Comparison of ENCODE assay signal across 8 cellular contexts in the genomic region with DNA sequence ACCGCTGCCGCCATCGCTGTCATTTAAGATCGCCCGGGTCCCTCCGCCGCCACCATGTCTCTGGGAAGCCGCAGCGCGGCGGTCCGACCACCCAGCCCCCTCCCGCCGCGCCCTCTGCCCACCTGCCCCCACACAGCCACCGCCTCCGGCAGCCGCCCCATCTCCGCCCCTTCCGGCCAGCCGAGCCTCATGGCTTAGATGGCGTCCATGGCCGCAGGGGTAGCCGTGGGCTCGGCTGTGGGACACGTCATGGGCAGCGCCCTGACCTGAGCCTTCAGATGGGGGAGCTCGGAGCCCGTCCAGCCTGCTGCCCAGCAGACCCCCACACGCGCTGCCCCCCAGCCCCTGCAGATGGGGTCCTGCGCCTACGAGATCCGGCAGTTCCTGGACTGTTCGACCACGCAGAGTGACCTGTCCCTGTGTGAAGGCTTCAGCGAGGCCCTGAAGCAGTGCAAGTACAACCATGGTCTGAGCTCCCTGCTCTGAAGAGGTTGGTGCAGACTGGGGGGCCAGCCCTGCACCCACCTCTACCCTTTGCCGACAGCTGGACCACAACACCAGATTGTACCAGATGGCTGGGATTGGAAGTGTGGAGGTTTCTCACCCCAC.
DNase-seq lines count a peak whose midpoint lies in the region; ATAC-seq and TF ChIP-seq lines count a peak whose summit lies in the region.

No MANE protein-coding gene starts in this region.

- peaks cover 28% of the 10 kb centered on the region for H3K27me3 Mint-ChIP-seq in MCF 10A (ENCODE audit: insufficient read depth, unreplicated experiment)
- no peaks in the 10 kb centered on the region for H3K27me3 Mint-ChIP-seq in activated naive CD8-positive, alpha-beta T cell treated with anti-CD3 and anti-CD28 coated beads, Interleukin-2, amount 10 ng/mL, durations not matched to agents 7 days and 5 days

- H3K4me3 ChIP-seq in breast epithelium (peak overlapping the region; percentile 44 to 62 (median 44)), right lobe of liver (peak overlapping the region; percentile 12 to 51 (median 22)), upper lobe of right lung (peak overlapping the region; percentile 48)

- no peaks in the 10 kb centered on the region for H3K36me3 ChIP-seq in breast epithelium
- no peaks in the 10 kb centered on the region for H3K36me3 ChIP-seq in right lobe of liver
- H3K36me3 ChIP-seq in upper lobe of right lung = no peaks in the 10 kb centered on the region

- TF ChIP-seq CTCF in breast epithelium (IDR thresholded peaks at IDR 0.05) = no peak
- TF ChIP-seq CTCF in MCF 10A (IDR thresholded peaks at IDR 0.05; ENCODE audit: unreplicated experiment) = no peak
- no peak for TF ChIP-seq CTCF in right lobe of liver (IDR thresholded peaks at IDR 0.05)
- TF ChIP-seq CTCF in upper lobe of right lung (IDR thresholded peaks at IDR 0.05) = no peak

- peak overlapping the region in 1 of 2 donors; percentile 43 for H3K27ac ChIP-seq in breast epithelium
- peak overlapping the region in 1 of 3 donors; percentile 16 for H3K27ac ChIP-seq in right lobe of liver
- peak overlapping the region; percentile 71 for H3K27ac ChIP-seq in upper lobe of right lung

- no peak for DNase-seq in breast epithelium (ENCODE audit: low spot score in 2 of 2)
- no peak for DNase-seq in MCF 10A (ENCODE audit: unreplicated experiment)
- no peak for DNase-seq in activated naive CD8-positive, alpha-beta T cell treated with anti-CD3 and anti-CD28 coated beads, Interleukin-2, amount 10 ng/mL, durations not matched to agents 7 days and 5 days
- DNase-seq in right lobe of liver = peak; percentile 53 to 68 (median 56)
- DNase-seq in upper lobe of right lung = peak; percentile 83
- DNase-seq in NCI-H1048 (lab: John Stamatoyannopoulos, UW) = no peak
- DNase-seq in amniotic stem cell (lab: John Stamatoyannopoulos, UW) = no peak

- POLR2A ChIA-PET in MCF 10A (lab: Yijun Ruan, JAX) = no interaction called here
- POLR2A ChIA-PET in activated naive CD8-positive, alpha-beta T cell treated with anti-CD3 and anti-CD28 coated beads, Interleukin-2, amount 10 ng/mL, durations not matched to agents 7 days and 5 days (lab: Charles Lee) = interaction anchor here (0.6 to 1.0 kb wide), 2 partner anchors 9 to 50 kb away, joined by 3 to 4 read pairs; no protein-coding TSS in a partner anchor

- ATAC-seq in HG03108 (IDR thresholded peaks at IDR 0.05; ENCODE audit: unreplicated experiment) (peak; percentile 60), right lobe of liver (peak; percentile 72 to 80 (median 72)), upper lobe of right lung (peak; percentile 90)
- peak; percentile 16 for ATAC-seq in activated naive CD8-positive, alpha-beta T cell treated with anti-CD3 and anti-CD28 coated beads, Interleukin-2, amount 10 ng/mL, durations not matched to agents 7 days and 5 days (ENCODE audit: low read depth)

- H3K4me1 Mint-ChIP-seq in MCF 10A (ENCODE audit: insufficient read depth, unreplicated experiment) = no peaks in the 10 kb centered on the region
- H3K4me1 Mint-ChIP-seq in activated naive CD8-positive, alpha-beta T cell treated with anti-CD3 and anti-CD28 coated beads, Interleukin-2, amount 10 ng/mL, durations not matched to agents 7 days and 5 days = peaks cover 9% of the 10 kb centered on the region

- H3K9me3 ChIP-seq in breast epithelium (no peaks in the 10 kb centered on the region), right lobe of liver (no peaks in the 10 kb centered on the region), upper lobe of right lung (no peaks in the 10 kb centered on the region)

- intact Hi-C loops in breast epithelium (cut with DNase I; ENCODE audit: low total_unique reads) (no loop called here), MCF 10A (cut with micrococcal nuclease) (no loop called here), right lobe of liver (cut with DNase I) (no loop called here), upper lobe of right lung (cut with DNase I) (no loop called here)

- no peaks in the 10 kb centered on the region for H3K36me3 Mint-ChIP-seq in MCF 10A (ENCODE audit: insufficient read depth, unreplicated experiment)
- no peaks in the 10 kb centered on the region for H3K36me3 Mint-ChIP-seq in activated naive CD8-positive, alpha-beta T cell treated with anti-CD3 and anti-CD28 coated beads, Interleukin-2, amount 10 ng/mL, durations not matched to agents 7 days and 5 days

- no peak overlapping the region for H3K4me3 Mint-ChIP-seq in MCF 10A (ENCODE audit: unreplicated experiment)
- H3K4me3 Mint-ChIP-seq in activated naive CD8-positive, alpha-beta T cell treated with anti-CD3 and anti-CD28 coated beads, Interleukin-2, amount 10 ng/mL, durations not matched to agents 7 days and 5 days = peak overlapping the region; percentile 77

- no peak overlapping the region for H3K27ac Mint-ChIP-seq in MCF 10A (ENCODE audit: low read depth, unreplicated experiment)
- peak overlapping the region; percentile 86 for H3K27ac Mint-ChIP-seq in activated naive CD8-positive, alpha-beta T cell treated with anti-CD3 and anti-CD28 coated beads, Interleukin-2, amount 10 ng/mL, durations not matched to agents 7 days and 5 days

- no peaks in the 10 kb centered on the region for H3K4me1 ChIP-seq in breast epithelium
- H3K4me1 ChIP-seq in right lobe of liver = no peaks in the 10 kb centered on the region
- H3K4me1 ChIP-seq in upper lobe of right lung = peaks cover 3% of the 10 kb centered on the region

- no peaks in the 10 kb centered on the region for H3K9me3 Mint-ChIP-seq in MCF 10A (ENCODE audit: unreplicated experiment)
- H3K9me3 Mint-ChIP-seq in activated naive CD8-positive, alpha-beta T cell treated with anti-CD3 and anti-CD28 coated beads, Interleukin-2, amount 10 ng/mL, durations not matched to agents 7 days and 5 days = no peaks in the 10 kb centered on the region

- WGBS in right lobe of liver (ENCODE audit: insufficient coverage, low coverage, low lambda C conversion rate, missing lambda C conversion rate) = 1% methylated on average over 17 of the region's 38 CpGs

- H3K27me3 ChIP-seq in breast epithelium = no peaks in the 10 kb centered on the region
- no peaks in the 10 kb centered on the region for H3K27me3 ChIP-seq in right lobe of liver
- H3K27me3 ChIP-seq in upper lobe of right lung = no peaks in the 10 kb centered on the region

- CTCF ChIA-PET in MCF 10A (lab: Yijun Ruan, JAX) = interaction anchor here (0.5 to 0.9 kb wide), 3 partner anchors 12 to 95 kb away, joined by 3 to 6 read pairs (median 3); no protein-coding TSS in a partner anchor

- no peak for TF ChIP-seq POLR2A in breast epithelium (IDR thresholded peaks at IDR 0.05)
- TF ChIP-seq POLR2A in right lobe of liver (IDR thresholded peaks at IDR 0.05) = no peak

- BruUV-seq in MCF 10A (replicated peaks; lab: Mats Ljungman, UMichigan) = no TSS peak

Comparison
In these comparisons a context has a peak if more than half of its experiments do, and no peak if none do; other contexts are left out.
1. DNase-seq: peak in right lobe of liver (3 of 3) and upper lobe of right lung (single experiment); none in breast epithelium (0 of 2), MCF 10A (single experiment), activated naive CD8-positive, alpha-beta T cell treated with anti-CD3 and anti-CD28 coated beads, Interleukin-2, amount 10 ng/mL, durations not matched to agents 7 days and 5 days (single experiment), NCI-H1048 (single experiment) and amniotic stem cell (single experiment).
2. ATAC-seq: peak in every context shown above with its lines; median percentile 90 in upper lobe of right lung; 72 in right lobe of liver; 60 in HG03108; 16 in activated naive CD8-positive, alpha-beta T cell treated with anti-CD3 and anti-CD28 coated beads, Interleukin-2, amount 10 ng/mL, durations not matched to agents 7 days and 5 days.
3. Peak in every context shown above with its lines, with median percentiles within 50 percentile points of each other: H3K4me3 ChIP-seq.